Comparison of ENCODE assay signal across 12 cellular contexts in the genomic region with DNA sequence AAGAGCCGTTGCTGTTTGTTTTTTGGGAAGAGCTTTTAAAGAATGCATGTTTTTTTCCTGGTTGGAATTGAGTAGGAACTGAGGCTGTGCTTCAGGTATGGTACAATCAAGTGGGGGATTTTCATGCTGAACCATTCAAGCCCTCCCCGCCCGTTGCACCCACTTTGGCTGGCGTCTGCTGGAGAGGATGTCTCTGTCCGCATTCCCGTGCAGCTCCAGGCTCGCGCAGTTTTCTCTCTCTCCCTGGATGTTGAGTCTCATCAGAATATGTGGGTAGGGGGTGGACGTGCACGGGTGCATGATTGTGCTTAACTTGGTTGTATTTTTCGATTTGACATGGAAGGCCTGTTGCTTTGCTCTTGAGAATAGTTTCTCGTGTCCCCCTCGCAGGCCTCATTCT.
"Had no signal": no experiment of that assay in that cellular context is flagged by ENCODE, and none has a peak within 500 bp of the region (broad histone marks: within the 10 kb centered on the region; RNA-seq: fewer than 3 reads in every experiment).

No MANE protein-coding gene starts in this region.

- H3K27me3 ChIP-seq: heart left ventricle, testis had no signal

- FAIRE-seq: colon had no signal

- H3K27ac ChIP-seq: heart left ventricle, testis had no signal

- H3K4me3 ChIP-seq: heart left ventricle, testis had no signal

- DNase-seq: activated CD8-positive, alpha-beta T cell treated with anti-CD3 and anti-CD28 coated beads, Interleukin-2, amount 10 ng/mL, durations not matched to agents 7 days and 5 days; anterior cingulate cortex; foreskin melanocyte; heart left ventricle; naive B cell; stimulated activated CD4-positive, alpha-beta T cell treated with anti-CD3 and anti-CD28 coated beads, Interleukin-12 subunit alpha, Interleukin-12 subunit beta, amount 100 ng/mL, for 4 hours; stimulated activated naive CD8-positive, alpha-beta T cell treated with anti-CD3 and anti-CD28 coated beads, Interleukin-15, Interleukin-2, amounts not matched to agents 100 U/mL and 50 U/mL, for 24 hours; T-helper 2 cell; testis had no signal

- H3K9me3 ChIP-seq: testis had no signal

- H3K27me3 Mint-ChIP-seq: activated naive CD4-positive, alpha-beta T cell treated with anti-CD3 and anti-CD28 coated beads, Interleukin-2, amount 50 U/mL, for 24 hours; naive B cell had no signal

- H3K4me3 Mint-ChIP-seq: activated CD8-positive, alpha-beta T cell treated with anti-CD3 and anti-CD28 coated beads, Interleukin-2, amount 10 ng/mL, durations not matched to agents 7 days and 5 days; activated naive CD4-positive, alpha-beta T cell treated with anti-CD3 and anti-CD28 coated beads, Interleukin-2, amount 50 U/mL, for 24 hours had no signal

- H3K9me3 Mint-ChIP-seq: activated naive CD4-positive, alpha-beta T cell treated with anti-CD3 and anti-CD28 coated beads, Interleukin-2, amount 50 U/mL, for 24 hours had no signal

- ATAC-seq: activated CD4-positive, CD25-positive, alpha-beta regulatory T cell treated with anti-CD3 and anti-CD28 coated beads, Interleukin-2, amount 50 U/mL, for 24 hours; activated CD8-positive, alpha-beta T cell treated with anti-CD3 and anti-CD28 coated beads, Interleukin-2, amount 10 ng/mL, durations not matched to agents 7 days and 5 days; heart left ventricle; stimulated activated naive CD8-positive, alpha-beta T cell treated with anti-CD3 and anti-CD28 coated beads, Interleukin-15, Interleukin-2, amounts not matched to agents 100 U/mL and 50 U/mL, for 24 hours had no signal

- H3K27ac Mint-ChIP-seq: activated CD8-positive, alpha-beta T cell treated with anti-CD3 and anti-CD28 coated beads, Interleukin-2, amount 10 ng/mL, durations not matched to agents 7 days and 5 days; activated naive CD4-positive, alpha-beta T cell treated with anti-CD3 and anti-CD28 coated beads, Interleukin-2, amount 50 U/mL, for 24 hours; naive B cell had no signal
